8 cellular contexts compared by ENCODE assay signal in the genomic region with DNA sequence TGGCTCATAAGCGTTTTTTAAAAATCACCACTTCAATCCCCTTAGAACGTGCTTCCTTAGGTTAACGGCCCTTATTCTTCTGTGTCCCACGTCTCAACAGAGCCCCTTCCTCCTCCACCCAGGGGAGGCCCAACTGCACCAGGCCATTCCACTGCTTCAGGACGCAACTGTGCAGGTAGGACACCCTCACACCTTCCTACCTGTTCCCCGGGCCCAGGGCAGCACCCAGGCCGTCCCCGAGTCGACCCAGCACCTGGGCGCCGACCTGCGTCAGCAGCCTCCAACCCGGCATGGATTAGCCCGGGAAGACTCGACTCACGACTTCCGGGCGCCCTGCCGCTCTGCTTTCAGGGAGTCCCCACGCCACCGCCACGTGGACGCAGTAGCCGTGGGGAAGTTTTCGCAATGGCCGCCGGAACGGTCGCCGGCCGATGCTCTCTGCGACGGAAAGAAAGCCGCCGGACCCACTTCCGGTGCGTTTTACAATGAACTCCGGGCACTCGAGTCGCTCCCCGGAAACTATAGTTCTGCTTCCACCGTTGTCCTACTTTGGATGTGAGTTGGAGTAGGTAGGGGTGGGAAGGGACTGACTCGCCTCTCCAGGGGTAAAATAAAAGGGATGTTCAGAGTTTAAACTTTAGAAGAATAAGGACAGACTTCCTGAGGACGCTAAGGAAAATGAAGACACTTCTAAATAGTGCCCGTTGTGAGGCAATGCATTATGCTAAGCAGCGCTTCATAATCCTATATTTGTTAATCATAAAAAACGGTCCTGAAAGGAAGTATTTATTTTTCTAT. TPM values are rescaled to one million over a fixed set of nuclear protein-coding genes. Genes with fewer than 3 reads are reported as not detected.
DNase-seq lines count a peak whose midpoint lies in the region; ATAC-seq and TF ChIP-seq lines count a peak whose summit lies in the region.

A gene (minus strand): TSS at position 442 of the 798 bp plus-strand sequence. CDS start 150 bp downstream, at position 292.

- peaks cover 25% of the 10 kb centered on the region for H3K27me3 Mint-ChIP-seq in type B pancreatic cell

- H3K27ac Mint-ChIP-seq in type B pancreatic cell, result peak within 1 kb of the TSS; percentile 95

- DNase-seq in NCI-H146 (lab: John Stamatoyannopoulos, UW), result peak; percentile 98
- peak; percentile 83 for DNase-seq in amniotic epithelial cell (ENCODE audit: low read depth)
- peak; percentile 91 for DNase-seq in left cardiac atrium
- DNase-seq in posterior cingulate gyrus, result peak; percentile 76 to 97 (median 88)
- DNase-seq in type B pancreatic cell (ENCODE audit: extremely low spot score, unreplicated experiment), result peak; percentile 86

- peaks cover 22% of the 10 kb centered on the region for H3K36me3 Mint-ChIP-seq in type B pancreatic cell

- peak; percentile 90 for ATAC-seq in HG02870 (IDR thresholded peaks at IDR 0.05; ENCODE audit: unreplicated experiment)
- ATAC-seq in left cardiac atrium, result peak; percentile 96 to 98

- H3K4me3 Mint-ChIP-seq in type B pancreatic cell, result peak within 1 kb of the TSS; percentile 98

- no peaks in the 10 kb centered on the region for H3K9me3 Mint-ChIP-seq in type B pancreatic cell

- intact Hi-C loops in T-helper 1 cell treated with Interleukin-12 subunit alpha and Interleukin-12 subunit beta and Interleukin-4 antibody, amounts not matched to agents 30 ng/mL and 1 ng/mL, for 36 hours (cut with micrococcal nuclease), result loop anchor here (1.0 to 10.0 kb wide), 10 partner anchors 121 to 1610 kb away; a partner anchor contains a TSS
- intact Hi-C loops in left cardiac atrium (cut with DNase I) (loop anchor here in 1 of 2 donors (10.0 kb wide), 1 partner anchor 118 kb away; a partner anchor contains a TSS), posterior cingulate gyrus (cut with DNase I) (loop anchor here (5.0 kb wide), 2 partner anchors 120 to 475 kb away; a partner anchor contains a TSS)

- H3K4me1 Mint-ChIP-seq in type B pancreatic cell (ENCODE audit: unreplicated experiment), result peaks cover 13% of the 10 kb centered on the region

- TF ChIP-seq POLR2A in GM15510 (IDR thresholded peaks at IDR 0.05; ENCODE audit: borderline replicate concordance, extremely low read depth, insufficient read length), result peak; percentile 64

- no peak for TF ChIP-seq CTCF in type B pancreatic cell (conservative IDR thresholded peaks at IDR 0.05)

RNA-seq across cellular contexts. Expression of the gene that starts here (rescaled TPM):
- total RNA-seq in T-helper 1 cell treated with Interleukin-12 subunit alpha and Interleukin-12 subunit beta and Interleukin-4 antibody, amounts not matched to agents 30 ng/mL and 1 ng/mL, for 36 hours, result 75.1 and 78.8 TPM in 2 replicates
- total RNA-seq in left cardiac atrium (10 to 100 TPM; 47.0 to 62.0 TPM), type B pancreatic cell (ENCODE audit: low replicate concordance) (93.4 and 96.2 TPM in 2 replicates)

Comparison
In these comparisons a context has a peak if more than half of its experiments do, and no peak if none do; other contexts are left out.
1. Peak in every context shown above with its lines: DNase-seq and ATAC-seq.